ENCODE assay signal across 24 cellular contexts in genomic region chr4:25538430-25538829, GRCh38.
A peak's percentile ranks its signal among the peaks of the same experiment; 100 is the strongest.
DNase-seq lines count a peak whose midpoint lies in the region; ATAC-seq, FAIRE-seq and TF ChIP-seq lines count a peak whose summit lies in the region.
"Had no signal": no experiment of that assay in that cellular context is flagged by ENCODE, and none has a peak within 500 bp of the region (broad histone marks: within the 10 kb centered on the region; RNA-seq: fewer than 3 reads in every experiment).

No MANE protein-coding gene starts in this region.

- peaks cover 31% of the 10 kb centered on the region for H3K4me1 Mint-ChIP-seq in neural crest cell
- H3K4me1 Mint-ChIP-seq: CD14-positive monocyte had no signal

- peak overlapping the region; percentile 14 for H3K27ac Mint-ChIP-seq in neural crest cell (ENCODE audit: unreplicated experiment)
- H3K27ac Mint-ChIP-seq: CD14-positive monocyte; CD4-positive, alpha-beta T cell; HFFc6 had no signal

- no peaks in the 10 kb centered on the region for H3K9me3 Mint-ChIP-seq in neural crest cell
- H3K9me3 Mint-ChIP-seq: CD4-positive, alpha-beta T cell; H9; HFFc6 had no signal

- H3K36me3 ChIP-seq in liver (ENCODE audit: control insufficient read depth in 4 of 4, insufficient read depth in 3 of 4, low read depth in 1 of 4, low read length in 3 of 4), result no peaks in the 10 kb centered on the region
- no peaks in the 10 kb centered on the region for H3K36me3 ChIP-seq in HepG2 (replicated peaks in 1 of 2; ENCODE audit: control insufficient read depth in 1 of 2, insufficient read depth in 2 of 2, low read length in 2 of 2)
- H3K36me3 ChIP-seq: BE2C; BLaER1 treated with 17β-estradiol and CSF1 and Interleukin-3, amounts not matched to agents 10 nM and 100 nM had no signal

- WGBS in liver, result 84% methylated on average over 4 of the region's 4 CpGs
- WGBS in HepG2 (ENCODE audit: low lambda C conversion rate), result 78% methylated on average over 4 of the region's 4 CpGs

- no peaks in the 10 kb centered on the region for H4K20me1 ChIP-seq in HepG2 (ENCODE audit: insufficient read depth, low read length)

- no peaks in the 10 kb centered on the region for H3K36me3 Mint-ChIP-seq in neural crest cell (ENCODE audit: low read depth)
- H3K36me3 Mint-ChIP-seq: CD14-positive monocyte had no signal

- TF ChIP-seq CTCF in liver (IDR thresholded peaks at IDR 0.05; ENCODE audit: low read depth, low read length, missing input control), result no peak
- no peak for TF ChIP-seq CTCF in HepG2 (CRISPR knock-in tag; IDR thresholded peaks at IDR 0.05)
- no peak for TF ChIP-seq CTCF in neural crest cell (conservative IDR thresholded peaks at IDR 0.05)

- POLR2A ChIA-PET in HepG2 (lab: Yijun Ruan, JAX), result no interaction called here

- in situ Hi-C loops in HepG2 (cut with HindIII; ENCODE audit: extremely low pct_ligation_motif_present, low pct_unique_long_range_greater_than_20kb), result loop anchor here (25.0 kb wide), 1 partner anchor 224 kb away; no protein-coding TSS in a partner anchor

- TF ChIP-seq POLR2A in HepG2 (IDR thresholded peaks at IDR 0.05; ENCODE audit: insufficient read depth in 1 of 2, low read depth in 2 of 2, low read length in 2 of 2), result no peak

- H3K9me3 ChIP-seq in liver (ENCODE audit: control insufficient read depth in 4 of 4, low read length in 3 of 4) (peaks cover 0 to 1% (median 0%) of the 10 kb centered on the region in 4 donors), HepG2 (ENCODE audit: low read length) (no peaks in the 10 kb centered on the region)
- H3K9me3 ChIP-seq: BE2C; BLaER1 treated with 17β-estradiol and CSF1 and Interleukin-3, amounts not matched to agents 10 nM and 100 nM had no signal

- H3K4me2 ChIP-seq in HepG2 (ENCODE audit: low read depth, low read length), result no peak overlapping the region
- H3K4me2 ChIP-seq: BLaER1 treated with 17β-estradiol and CSF1 and Interleukin-3, amounts not matched to agents 10 nM and 100 nM had no signal

- H2AFZ ChIP-seq in HepG2 (ENCODE audit: low read length), result no peak overlapping the region
- H2AFZ ChIP-seq: GM23248 had no signal

- intact Hi-C loops in HepG2 (cut with micrococcal nuclease; ENCODE audit: unreplicated experiment), result no loop called here

- H3K27me3 Mint-ChIP-seq in neural crest cell (ENCODE audit: low read depth), result no peaks in the 10 kb centered on the region

- H3K27me3 ChIP-seq in liver (ENCODE audit: control insufficient read depth in 4 of 4, insufficient read depth in 4 of 4, low read length in 3 of 4) (no peaks in the 10 kb centered on the region), HepG2 (ENCODE audit: control insufficient read depth in 1 of 2, insufficient read depth in 2 of 2, low read length in 2 of 2) (no peaks in the 10 kb centered on the region; a peak in 2 of 5 replicates)
- H3K27me3 ChIP-seq: BE2C had no signal

- no peaks in the 10 kb centered on the region for H3K4me1 ChIP-seq in liver (ENCODE audit: control insufficient read depth in 4 of 4, insufficient read depth in 4 of 4, low read length in 3 of 4)
- H3K4me1 ChIP-seq in HepG2 (ENCODE audit: insufficient read depth, low read length), result peaks cover 53% of the 10 kb centered on the region
- H3K4me1 ChIP-seq: BE2C had no signal

- H3K4me3 ChIP-seq in liver (ENCODE audit: low read depth in 1 of 3, low read length in 3 of 3) (no peak overlapping the region), HepG2 (replicated peaks in 1 of 3; ENCODE audit: insufficient read depth in 1 of 3, low read depth in 2 of 3, low read length in 3 of 3) (no peak overlapping the region)
- H3K4me3 ChIP-seq: BLaER1 treated with 17β-estradiol and CSF1 and Interleukin-3, amounts not matched to agents 10 nM and 100 nM; GM23248 had no signal

- H3K27ac ChIP-seq in liver (ENCODE audit: low read depth in 1 of 2, low read length in 2 of 2), result no peak overlapping the region
- no peak overlapping the region for H3K27ac ChIP-seq in HepG2 (ENCODE audit: extremely low read length, insufficient read depth, low read length)
- H3K27ac ChIP-seq: 22Rv1; BLaER1 treated with 17β-estradiol and CSF1 and Interleukin-3, amounts not matched to agents 10 nM and 100 nM; GM23248 had no signal

- ATAC-seq in HepG2, result no peak
- ATAC-seq in GM21360 (IDR thresholded peaks at IDR 0.05; ENCODE audit: unreplicated experiment), result no peak

- TF ChIP-seq EP300 in HepG2 (IDR thresholded peaks at IDR 0.05; ENCODE audit: low read depth in 2 of 2, low read length in 2 of 2), result no peak
- TF ChIP-seq EP300 in HepG2 (CRISPR knock-in tag; IDR thresholded peaks at IDR 0.05; ENCODE audit: borderline replicate concordance), result no peak

- no TSS peak for BruUV-seq in HepG2 (replicated peaks; lab: Mats Ljungman, UMichigan)

- H3K9ac ChIP-seq in liver (ENCODE audit: low read depth in 1 of 2, low read length in 2 of 2), result no peak overlapping the region
- H3K9ac ChIP-seq in HepG2 (ENCODE audit: insufficient read depth, low read depth, low read length), result no peak overlapping the region
- H3K9ac ChIP-seq: BLaER1 treated with 17β-estradiol and CSF1 and Interleukin-3, amounts not matched to agents 10 nM and 100 nM; GM23248 had no signal

- H3K79me2 ChIP-seq in HepG2 (ENCODE audit: insufficient read depth, low read length), result no peaks in the 10 kb centered on the region

- FAIRE-seq in HepG2 (lab: Jason Lieb, UNC), result no peak
- FAIRE-seq: A204.1, G401.6, GM12892 had no signal

- no peak for DNase-seq in HepG2 (ENCODE audit: low spot score)
- peak; percentile 2 for DNase-seq in dermis blood vessel endothelial cell
- no peak for DNase-seq in neural crest cell (ENCODE audit: low read depth, low spot score)
- no peak for DNase-seq in HCEC 1CT
- no peak for DNase-seq in NCI-H2081 treated with DMSO at 0.1 percent for 48 hours (lab: John Stamatoyannopoulos, UW)
- no peak for DNase-seq in activated gamma-delta T cell treated with Interleukin-2 at 50 U/mL for 16 hours
- DNase-seq: AML-193; BE2C; Calu3; CD4-positive, alpha-beta T cell; COR-L47; DMS53; DMS79 treated with DMSO at 0.1 percent for 48 hours; GM23248; H9; HFFc6 had no signal

- H3K4me3 Mint-ChIP-seq in neural crest cell, result no peak overlapping the region
- H3K4me3 Mint-ChIP-seq: CD14-positive monocyte; CD4-positive, alpha-beta T cell; H9; HFFc6 had no signal

- CTCF ChIA-PET in HepG2 (lab: Yijun Ruan, JAX; ENCODE audit: low intra/inter-chr PET ratio, low total read pairs), result no interaction called here

- peak in 1 of 2 donors; percentile 7 for TF ChIP-seq RAD21 in liver (IDR thresholded peaks at IDR 0.05)
- no peak for TF ChIP-seq RAD21 in HepG2 (CRISPR knock-in tag; IDR thresholded peaks at IDR 0.05)

TF ChIP-seq in liver, 16 proteins besides CTCF, POLR2A, EP300 and RAD21:
- no peak for TF ChIP-seq HNF4G (IDR thresholded peaks at IDR 0.05)
- peak; percentile 74 for TF ChIP-seq NR2F2 (IDR thresholded peaks at IDR 0.05)

TF ChIP-seq in HepG2, 621 proteins besides CTCF, POLR2A, EP300 and RAD21:
- TF ChIP-seq ZIK1 (CRISPR knock-in tag; IDR thresholded peaks at IDR 0.05; ENCODE audit: borderline replicate concordance, low read depth) (no peak), KDM5B (CRISPR knock-in tag; IDR thresholded peaks at IDR 0.05; ENCODE audit: borderline replicate concordance) (no peak), NFIB (CRISPR knock-in tag; IDR thresholded peaks at IDR 0.05; ENCODE audit: borderline replicate concordance) (no peak), ELF1 (CRISPR knock-in tag; IDR thresholded peaks at IDR 0.05) (no peak), ZNF616 (CRISPR knock-in tag; IDR thresholded peaks at IDR 0.05; ENCODE audit: low read depth) (no peak), HHEX (CRISPR knock-in tag; IDR thresholded peaks at IDR 0.05) (no peak), TCF7L2 (IDR thresholded peaks at IDR 0.05; ENCODE audit: low read depth, low read length) (no peak), ERF (CRISPR knock-in tag; IDR thresholded peaks at IDR 0.05) (no peak), RFX1 (IDR thresholded peaks at IDR 0.05) (no peak)
- TF ChIP-seq, protein P1, sequence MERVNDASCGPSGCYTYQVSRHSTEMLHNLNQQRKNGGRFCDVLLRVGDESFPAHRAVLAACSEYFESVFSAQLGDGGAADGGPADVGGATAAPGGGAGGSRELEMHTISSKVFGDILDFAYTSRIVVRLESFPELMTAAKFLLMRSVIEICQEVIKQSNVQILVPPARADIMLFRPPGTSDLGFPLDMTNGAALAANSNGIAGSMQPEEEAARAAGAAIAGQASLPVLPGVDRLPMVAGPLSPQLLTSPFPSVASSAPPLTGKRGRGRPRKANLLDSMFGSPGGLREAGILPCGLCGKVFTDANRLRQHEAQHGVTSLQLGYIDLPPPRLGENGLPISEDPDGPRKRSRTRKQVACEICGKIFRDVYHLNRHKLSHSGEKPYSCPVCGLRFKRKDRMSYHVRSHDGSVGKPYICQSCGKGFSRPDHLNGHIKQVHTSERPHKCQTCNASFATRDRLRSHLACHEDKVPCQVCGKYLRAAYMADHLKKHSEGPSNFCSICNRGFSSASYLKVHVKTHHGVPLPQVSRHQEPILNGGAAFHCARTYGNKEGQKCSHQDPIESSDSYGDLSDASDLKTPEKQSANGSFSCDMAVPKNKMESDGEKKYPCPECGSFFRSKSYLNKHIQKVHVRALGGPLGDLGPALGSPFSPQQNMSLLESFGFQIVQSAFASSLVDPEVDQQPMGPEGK (CRISPR knock-in tag; IDR thresholded peaks at IDR 0.05), result no peak
TF ChIP-seq in HepG2: peak in this region for 0.
